13 cellular contexts compared by ENCODE assay signal in genomic region chr19:35328851-35329285, GRCh38. TPM values are rescaled to one million over a fixed set of nuclear protein-coding genes. Genes with fewer than 3 reads are reported as not detected.
A peak's percentile ranks its signal among the peaks of the same experiment; 100 is the strongest.
DNase-seq lines count a peak whose midpoint lies in the region; ATAC-seq and TF ChIP-seq lines count a peak whose summit lies in the region.
"Had no signal": no experiment of that assay in that cellular context is flagged by ENCODE, and none has a peak within 500 bp of the region (broad histone marks: within the 10 kb centered on the region; RNA-seq: fewer than 3 reads in every experiment).

Gene CD22 (plus strand): TSS chr19:35329187. CDS start chr19:35332041, 2,854 bp downstream.

- no peaks in the 10 kb centered on the region for H3K9me3 Mint-ChIP-seq in activated naive CD4-positive, alpha-beta T cell treated with anti-CD3 and anti-CD28 coated beads, Interleukin-2, amount 50 U/mL, for 72 hours
- no peaks in the 10 kb centered on the region for H3K9me3 Mint-ChIP-seq in activated naive CD4-positive, alpha-beta T cell treated with anti-CD3 and anti-CD28 coated beads, Interleukin-2, amount 10 ng/mL, durations not matched to agents 7 days and 5 days
- no peaks in the 10 kb centered on the region for H3K9me3 Mint-ChIP-seq in dendritic cell treated with granulocyte-macrophage colony-stimulating factor and Interleukin-4, amounts not matched to agents 40 ng/mL and 50 ng/mL, for 4 days
- no peaks in the 10 kb centered on the region for H3K9me3 Mint-ChIP-seq in activated T-helper 17 cell treated with anti-CD3 and anti-CD28 coated beads, Interleukin-2, amount 50 U/mL, for 72 hours

- no peak within 1 kb of the TSS for H3K4me3 Mint-ChIP-seq in activated naive CD4-positive, alpha-beta T cell treated with anti-CD3 and anti-CD28 coated beads, Interleukin-2, amount 10 ng/mL, durations not matched to agents 7 days and 5 days
- peak within 1 kb of the TSS; percentile 35 for H3K4me3 Mint-ChIP-seq in dendritic cell treated with granulocyte-macrophage colony-stimulating factor and Interleukin-4, amounts not matched to agents 40 ng/mL and 50 ng/mL, for 4 days
- H3K4me3 Mint-ChIP-seq in activated T-helper 17 cell treated with anti-CD3 and anti-CD28 coated beads, Interleukin-2, amount 50 U/mL, for 72 hours: no peak within 1 kb of the TSS

- intact Hi-C loops in dendritic cell treated with granulocyte-macrophage colony-stimulating factor and Interleukin-4, amounts not matched to agents 40 ng/mL and 50 ng/mL, for 4 days (cut with micrococcal nuclease): no loop called here
- intact Hi-C loops in upper lobe of right lung (cut with DNase I): no loop called here

- peaks cover 0 to 10% of the 10 kb centered on the region in 2 donors for H3K36me3 Mint-ChIP-seq in activated naive CD4-positive, alpha-beta T cell treated with anti-CD3 and anti-CD28 coated beads, Interleukin-2, amount 50 U/mL, for 72 hours
- no peaks in the 10 kb centered on the region for H3K36me3 Mint-ChIP-seq in activated naive CD4-positive, alpha-beta T cell treated with anti-CD3 and anti-CD28 coated beads, Interleukin-2, amount 10 ng/mL, durations not matched to agents 7 days and 5 days
- H3K36me3 Mint-ChIP-seq in dendritic cell treated with granulocyte-macrophage colony-stimulating factor and Interleukin-4, amounts not matched to agents 40 ng/mL and 50 ng/mL, for 4 days (ENCODE audit: low read depth): no peaks in the 10 kb centered on the region
- no peaks in the 10 kb centered on the region for H3K36me3 Mint-ChIP-seq in activated T-helper 17 cell treated with anti-CD3 and anti-CD28 coated beads, Interleukin-2, amount 50 U/mL, for 72 hours (ENCODE audit: low read depth)

- in situ Hi-C loops in brain microvascular endothelial cell (cut with HindIII; ENCODE audit: low pct_ligation_motif_present, low sequenced_read_pairs): no loop called here

- peak; percentile 55 to 75 for ATAC-seq in activated naive CD4-positive, alpha-beta T cell treated with anti-CD3 and anti-CD28 coated beads, Interleukin-2, amount 50 U/mL, for 72 hours
- peak; percentile 56 for ATAC-seq in upper lobe of right lung
- ATAC-seq in activated T-helper 17 cell treated with anti-CD3 and anti-CD28 coated beads, Interleukin-2, amount 50 U/mL, for 72 hours (replicated peaks): no peak

- H3K36me3 ChIP-seq in upper lobe of right lung: no peaks in the 10 kb centered on the region
- no peaks in the 10 kb centered on the region for H3K36me3 ChIP-seq in brain microvascular endothelial cell (replicated peaks)
- H3K36me3 ChIP-seq: vagina had no signal

- no peak for DNase-seq in activated naive CD4-positive, alpha-beta T cell treated with anti-CD3 and anti-CD28 coated beads, Interleukin-2, amount 50 U/mL, for 72 hours (ENCODE audit: low spot score in 2 of 2)
- DNase-seq in activated naive CD4-positive, alpha-beta T cell treated with anti-CD3 and anti-CD28 coated beads, Interleukin-2, amount 10 ng/mL, durations not matched to agents 7 days and 5 days: no peak
- DNase-seq in NAMALWA (ENCODE audit: low spot score): peak; percentile 85
- no peak for DNase-seq in upper lobe of right lung
- no peak for DNase-seq in AG08395 (ENCODE audit: low spot score)
- DNase-seq in brain microvascular endothelial cell: no peak
- DNase-seq: activated CD4-positive, alpha-beta T cell treated with anti-CD3 and anti-CD28 coated beads, Interleukin-2, amount 50 U/mL, for 48 hours; GM23248; kidney glomerular epithelial cell; RPMI8226 had no signal

- peaks cover 37% of the 10 kb centered on the region for H3K27me3 Mint-ChIP-seq in activated naive CD4-positive, alpha-beta T cell treated with anti-CD3 and anti-CD28 coated beads, Interleukin-2, amount 10 ng/mL, durations not matched to agents 7 days and 5 days
- H3K27me3 Mint-ChIP-seq in dendritic cell treated with granulocyte-macrophage colony-stimulating factor and Interleukin-4, amounts not matched to agents 40 ng/mL and 50 ng/mL, for 4 days: peaks cover 19% of the 10 kb centered on the region
- peaks cover 13% of the 10 kb centered on the region for H3K27me3 Mint-ChIP-seq in activated T-helper 17 cell treated with anti-CD3 and anti-CD28 coated beads, Interleukin-2, amount 50 U/mL, for 72 hours

- H3K9me3 ChIP-seq in upper lobe of right lung: no peaks in the 10 kb centered on the region
- H3K9me3 ChIP-seq: vagina had no signal

- H3K27ac ChIP-seq in upper lobe of right lung (no peak within 1 kb of the TSS), brain microvascular endothelial cell (no peak within 1 kb of the TSS)
- H3K27ac ChIP-seq: GM23248, vagina had no signal

- CTCF ChIA-PET in activated naive CD4-positive, alpha-beta T cell treated with anti-CD3 and anti-CD28 coated beads, Interleukin-2, amount 10 ng/mL, durations not matched to agents 7 days and 5 days (lab: Charles Lee): no interaction called here

- H3K27ac Mint-ChIP-seq in activated naive CD4-positive, alpha-beta T cell treated with anti-CD3 and anti-CD28 coated beads, Interleukin-2, amount 50 U/mL, for 72 hours: peak within 1 kb of the TSS in 1 of 2 donors; percentile 62
- no peak within 1 kb of the TSS for H3K27ac Mint-ChIP-seq in activated naive CD4-positive, alpha-beta T cell treated with anti-CD3 and anti-CD28 coated beads, Interleukin-2, amount 10 ng/mL, durations not matched to agents 7 days and 5 days
- H3K27ac Mint-ChIP-seq in dendritic cell treated with granulocyte-macrophage colony-stimulating factor and Interleukin-4, amounts not matched to agents 40 ng/mL and 50 ng/mL, for 4 days: no peak within 1 kb of the TSS
- no peak within 1 kb of the TSS for H3K27ac Mint-ChIP-seq in activated T-helper 17 cell treated with anti-CD3 and anti-CD28 coated beads, Interleukin-2, amount 50 U/mL, for 72 hours

- H3K4me3 ChIP-seq in upper lobe of right lung (no peak within 1 kb of the TSS), brain microvascular endothelial cell (ENCODE audit: low read depth, low read length) (no peak within 1 kb of the TSS)
- H3K4me3 ChIP-seq: GM23248, vagina had no signal

- H3K4me1 Mint-ChIP-seq in activated naive CD4-positive, alpha-beta T cell treated with anti-CD3 and anti-CD28 coated beads, Interleukin-2, amount 10 ng/mL, durations not matched to agents 7 days and 5 days: peaks cover 10% of the 10 kb centered on the region
- H3K4me1 Mint-ChIP-seq in dendritic cell treated with granulocyte-macrophage colony-stimulating factor and Interleukin-4, amounts not matched to agents 40 ng/mL and 50 ng/mL, for 4 days (ENCODE audit: low read depth): peaks cover 23% of the 10 kb centered on the region
- H3K4me1 Mint-ChIP-seq in activated T-helper 17 cell treated with anti-CD3 and anti-CD28 coated beads, Interleukin-2, amount 50 U/mL, for 72 hours: peaks cover 9% of the 10 kb centered on the region

- TF ChIP-seq CTCF in upper lobe of right lung (IDR thresholded peaks at IDR 0.05): no peak
- TF ChIP-seq CTCF in brain microvascular endothelial cell (IDR thresholded peaks at IDR 0.05; ENCODE audit: low read depth, low read length, missing control alignments): no peak

- H3K27me3 ChIP-seq in upper lobe of right lung (peaks cover 17% of the 10 kb centered on the region), brain microvascular endothelial cell (replicated peaks) (no peaks in the 10 kb centered on the region)
- H3K27me3 ChIP-seq: vagina had no signal

- H3K4me1 ChIP-seq in upper lobe of right lung: no peaks in the 10 kb centered on the region
- H3K4me1 ChIP-seq: vagina had no signal

RNA-seq across cellular contexts. Expression of gene CD22, which starts in this region (rescaled TPM):
- total RNA-seq in activated naive CD4-positive, alpha-beta T cell treated with anti-CD3 and anti-CD28 coated beads, Interleukin-2, amount 50 U/mL, for 72 hours: 10 to 100 TPM in 1 of 2 donors, 1 to 10 TPM in 1; 7.0 to 48.2 TPM
- total RNA-seq in upper lobe of right lung: 15.8 TPM
- total RNA-seq in activated T-helper 17 cell treated with anti-CD3 and anti-CD28 coated beads, Interleukin-2, amount 50 U/mL, for 72 hours: 10 to 100 TPM in 1 of 2 donors, 1 to 10 TPM in 1; 5.3 to 11.7 TPM
- total RNA-seq: GM23248 had no signal
